Comparison of ENCODE assay signal across 1 cellular context in the genomic region with DNA sequence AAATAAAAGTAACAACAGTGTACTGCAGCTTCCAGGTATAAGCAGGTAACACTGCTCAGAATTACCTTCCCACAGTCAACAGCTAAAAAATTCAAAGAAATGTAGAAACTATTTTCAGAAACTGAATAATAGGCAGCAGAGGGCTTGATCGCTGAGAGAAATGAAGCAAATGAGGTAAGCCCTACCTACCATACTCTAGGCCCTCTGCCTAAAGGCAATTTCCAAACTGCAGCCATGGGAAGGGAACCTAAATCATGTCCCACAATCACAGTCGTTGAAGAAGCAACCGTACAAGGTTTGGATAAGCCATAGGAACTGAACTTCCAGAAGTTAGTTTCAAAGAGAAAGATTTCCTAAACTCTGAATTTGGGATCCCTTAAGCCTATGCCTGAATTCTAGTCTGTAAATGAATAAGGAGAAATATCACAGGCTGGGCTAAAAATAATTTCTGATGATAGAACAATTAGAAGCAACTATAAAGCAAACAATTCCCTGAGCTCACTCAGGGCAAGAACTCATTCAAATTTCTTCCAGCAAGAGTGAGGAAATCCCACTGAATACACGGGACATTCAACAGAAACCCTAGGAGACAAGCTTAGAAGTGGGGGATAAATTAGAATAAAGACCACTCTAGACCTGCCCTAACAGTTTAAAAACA.
TF ChIP-seq lines count a peak whose summit lies in the region.

No MANE protein-coding gene starts in this region.

TF ChIP-seq in WTC11, 78 proteins besides CTCF, POLR2A, EP300 and RAD21 (continued from another document):
- TF ChIP-seq, protein P1, sequence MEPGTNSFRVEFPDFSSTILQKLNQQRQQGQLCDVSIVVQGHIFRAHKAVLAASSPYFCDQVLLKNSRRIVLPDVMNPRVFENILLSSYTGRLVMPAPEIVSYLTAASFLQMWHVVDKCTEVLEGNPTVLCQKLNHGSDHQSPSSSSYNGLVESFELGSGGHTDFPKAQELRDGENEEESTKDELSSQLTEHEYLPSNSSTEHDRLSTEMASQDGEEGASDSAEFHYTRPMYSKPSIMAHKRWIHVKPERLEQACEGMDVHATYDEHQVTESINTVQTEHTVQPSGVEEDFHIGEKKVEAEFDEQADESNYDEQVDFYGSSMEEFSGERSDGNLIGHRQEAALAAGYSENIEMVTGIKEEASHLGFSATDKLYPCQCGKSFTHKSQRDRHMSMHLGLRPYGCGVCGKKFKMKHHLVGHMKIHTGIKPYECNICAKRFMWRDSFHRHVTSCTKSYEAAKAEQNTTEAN (CRISPR knock-in tag; IDR thresholded peaks at IDR 0.05): no peak
- no peak for TF ChIP-seq NFATC4 (CRISPR knock-in tag; IDR thresholded peaks at IDR 0.05)
- TF ChIP-seq, protein P2, sequence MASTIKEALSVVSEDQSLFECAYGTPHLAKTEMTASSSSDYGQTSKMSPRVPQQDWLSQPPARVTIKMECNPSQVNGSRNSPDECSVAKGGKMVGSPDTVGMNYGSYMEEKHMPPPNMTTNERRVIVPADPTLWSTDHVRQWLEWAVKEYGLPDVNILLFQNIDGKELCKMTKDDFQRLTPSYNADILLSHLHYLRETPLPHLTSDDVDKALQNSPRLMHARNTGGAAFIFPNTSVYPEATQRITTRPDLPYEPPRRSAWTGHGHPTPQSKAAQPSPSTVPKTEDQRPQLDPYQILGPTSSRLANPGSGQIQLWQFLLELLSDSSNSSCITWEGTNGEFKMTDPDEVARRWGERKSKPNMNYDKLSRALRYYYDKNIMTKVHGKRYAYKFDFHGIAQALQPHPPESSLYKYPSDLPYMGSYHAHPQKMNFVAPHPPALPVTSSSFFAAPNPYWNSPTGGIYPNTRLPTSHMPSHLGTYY (CRISPR knock-in tag; IDR thresholded peaks at IDR 0.05): no peak
- no peak for TF ChIP-seq OVOL2 (CRISPR knock-in tag; IDR thresholded peaks at IDR 0.05; ENCODE audit: borderline replicate concordance)
- TF ChIP-seq, protein P3, sequence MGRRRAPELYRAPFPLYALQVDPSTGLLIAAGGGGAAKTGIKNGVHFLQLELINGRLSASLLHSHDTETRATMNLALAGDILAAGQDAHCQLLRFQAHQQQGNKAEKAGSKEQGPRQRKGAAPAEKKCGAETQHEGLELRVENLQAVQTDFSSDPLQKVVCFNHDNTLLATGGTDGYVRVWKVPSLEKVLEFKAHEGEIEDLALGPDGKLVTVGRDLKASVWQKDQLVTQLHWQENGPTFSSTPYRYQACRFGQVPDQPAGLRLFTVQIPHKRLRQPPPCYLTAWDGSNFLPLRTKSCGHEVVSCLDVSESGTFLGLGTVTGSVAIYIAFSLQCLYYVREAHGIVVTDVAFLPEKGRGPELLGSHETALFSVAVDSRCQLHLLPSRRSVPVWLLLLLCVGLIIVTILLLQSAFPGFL (CRISPR knock-in tag; IDR thresholded peaks at IDR 0.05; ENCODE audit: borderline replicate concordance): no peak
- TF ChIP-seq STAT6 (CRISPR knock-in tag; conservative IDR thresholded peaks at IDR 0.05; ENCODE audit: low read depth): no peak
- TF ChIP-seq, protein P4, sequence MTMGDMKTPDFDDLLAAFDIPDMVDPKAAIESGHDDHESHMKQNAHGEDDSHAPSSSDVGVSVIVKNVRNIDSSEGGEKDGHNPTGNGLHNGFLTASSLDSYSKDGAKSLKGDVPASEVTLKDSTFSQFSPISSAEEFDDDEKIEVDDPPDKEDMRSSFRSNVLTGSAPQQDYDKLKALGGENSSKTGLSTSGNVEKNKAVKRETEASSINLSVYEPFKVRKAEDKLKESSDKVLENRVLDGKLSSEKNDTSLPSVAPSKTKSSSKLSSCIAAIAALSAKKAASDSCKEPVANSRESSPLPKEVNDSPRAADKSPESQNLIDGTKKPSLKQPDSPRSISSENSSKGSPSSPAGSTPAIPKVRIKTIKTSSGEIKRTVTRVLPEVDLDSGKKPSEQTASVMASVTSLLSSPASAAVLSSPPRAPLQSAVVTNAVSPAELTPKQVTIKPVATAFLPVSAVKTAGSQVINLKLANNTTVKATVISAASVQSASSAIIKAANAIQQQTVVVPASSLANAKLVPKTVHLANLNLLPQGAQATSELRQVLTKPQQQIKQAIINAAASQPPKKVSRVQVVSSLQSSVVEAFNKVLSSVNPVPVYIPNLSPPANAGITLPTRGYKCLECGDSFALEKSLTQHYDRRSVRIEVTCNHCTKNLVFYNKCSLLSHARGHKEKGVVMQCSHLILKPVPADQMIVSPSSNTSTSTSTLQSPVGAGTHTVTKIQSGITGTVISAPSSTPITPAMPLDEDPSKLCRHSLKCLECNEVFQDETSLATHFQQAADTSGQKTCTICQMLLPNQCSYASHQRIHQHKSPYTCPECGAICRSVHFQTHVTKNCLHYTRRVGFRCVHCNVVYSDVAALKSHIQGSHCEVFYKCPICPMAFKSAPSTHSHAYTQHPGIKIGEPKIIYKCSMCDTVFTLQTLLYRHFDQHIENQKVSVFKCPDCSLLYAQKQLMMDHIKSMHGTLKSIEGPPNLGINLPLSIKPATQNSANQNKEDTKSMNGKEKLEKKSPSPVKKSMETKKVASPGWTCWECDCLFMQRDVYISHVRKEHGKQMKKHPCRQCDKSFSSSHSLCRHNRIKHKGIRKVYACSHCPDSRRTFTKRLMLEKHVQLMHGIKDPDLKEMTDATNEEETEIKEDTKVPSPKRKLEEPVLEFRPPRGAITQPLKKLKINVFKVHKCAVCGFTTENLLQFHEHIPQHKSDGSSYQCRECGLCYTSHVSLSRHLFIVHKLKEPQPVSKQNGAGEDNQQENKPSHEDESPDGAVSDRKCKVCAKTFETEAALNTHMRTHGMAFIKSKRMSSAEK (CRISPR knock-in tag; IDR thresholded peaks at IDR 0.05; ENCODE audit: borderline replicate concordance): no peak
- TF ChIP-seq FOXJ3 (CRISPR knock-in tag; IDR thresholded peaks at IDR 0.05; ENCODE audit: borderline replicate concordance): no peak
- TF ChIP-seq, protein P5, sequence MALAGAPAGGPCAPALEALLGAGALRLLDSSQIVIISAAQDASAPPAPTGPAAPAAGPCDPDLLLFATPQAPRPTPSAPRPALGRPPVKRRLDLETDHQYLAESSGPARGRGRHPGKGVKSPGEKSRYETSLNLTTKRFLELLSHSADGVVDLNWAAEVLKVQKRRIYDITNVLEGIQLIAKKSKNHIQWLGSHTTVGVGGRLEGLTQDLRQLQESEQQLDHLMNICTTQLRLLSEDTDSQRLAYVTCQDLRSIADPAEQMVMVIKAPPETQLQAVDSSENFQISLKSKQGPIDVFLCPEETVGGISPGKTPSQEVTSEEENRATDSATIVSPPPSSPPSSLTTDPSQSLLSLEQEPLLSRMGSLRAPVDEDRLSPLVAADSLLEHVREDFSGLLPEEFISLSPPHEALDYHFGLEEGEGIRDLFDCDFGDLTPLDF (CRISPR knock-in tag; IDR thresholded peaks at IDR 0.05): no peak
- no peak for TF ChIP-seq TEAD4 (CRISPR knock-in tag; IDR thresholded peaks at IDR 0.05)
- TF ChIP-seq IRF2 (CRISPR knock-in tag; IDR thresholded peaks at IDR 0.05; ENCODE audit: borderline replicate concordance, low read depth): no peak
- no peak for TF ChIP-seq SMAD4 (CRISPR knock-in tag; IDR thresholded peaks at IDR 0.05)
